25 cellular contexts compared by ENCODE assay signal in the genomic region with DNA sequence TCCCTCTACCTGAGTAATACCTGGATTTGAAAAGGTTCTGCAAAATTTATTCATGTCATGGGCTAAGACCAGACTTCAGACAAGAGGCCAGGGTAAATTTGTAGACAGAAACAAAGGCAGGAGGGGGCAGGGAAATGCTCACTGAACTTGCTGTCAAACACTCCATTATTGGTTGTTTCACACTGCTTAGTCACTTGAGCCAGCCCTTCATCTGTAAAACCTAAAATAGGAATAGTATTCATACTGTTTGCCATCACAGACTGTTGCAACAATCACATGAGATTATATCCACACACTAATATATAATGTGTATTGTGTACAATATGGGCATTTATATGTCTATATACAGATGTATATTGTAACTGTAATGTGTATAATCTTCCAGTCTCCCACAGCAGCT. TPM values are rescaled to one million over a fixed set of nuclear protein-coding genes. Genes with fewer than 3 reads are reported as not detected.
A peak's percentile ranks its signal among the peaks of the same experiment; 100 is the strongest.
DNase-seq lines count a peak whose midpoint lies in the region; ATAC-seq, FAIRE-seq and TF ChIP-seq lines count a peak whose summit lies in the region.
"Had no signal": no experiment of that assay in that cellular context is flagged by ENCODE, and none has a peak within 500 bp of the region (broad histone marks: within the 10 kb centered on the region; RNA-seq: fewer than 3 reads in every experiment).

No MANE protein-coding gene starts in this region.

- H3K27ac Mint-ChIP-seq in type B pancreatic cell: no peak overlapping the region
- H3K27ac Mint-ChIP-seq: CD14-positive monocyte; CD4-positive, alpha-beta T cell; CD8-positive, alpha-beta memory T cell; H9 had no signal

- DNase-seq in COLO829 (ENCODE audit: low spot score): peak; percentile 16
- no peak for DNase-seq in endothelial cell of umbilical vein (ENCODE audit: low read depth, low spot score)
- peak; percentile 51 for DNase-seq in renal cortical epithelial cell (ENCODE audit: low read depth)
- no peak for DNase-seq in type B pancreatic cell (ENCODE audit: extremely low spot score, unreplicated experiment)
- DNase-seq in DMS114 treated with DMSO at 0.1 percent for 48 hours (lab: John Stamatoyannopoulos, UW; ENCODE audit: unreplicated experiment): no peak
- DNase-seq: AML-193; BE2C; Calu3; CD4-positive, alpha-beta T cell; CD8-positive, alpha-beta memory T cell; COR-L47; DMS153; DND-41; GM23248; H9 had no signal

- no peaks in the 10 kb centered on the region for H3K9me1 ChIP-seq in endothelial cell of umbilical vein (replicated peaks; ENCODE audit: control insufficient read depth, extremely low read depth, insufficient read depth, low read length)

- no peaks in the 10 kb centered on the region for H3K9me2 ChIP-seq in Loucy (replicated peaks; ENCODE audit: low read depth, low read length)

- no peak overlapping the region for H3K4me3 Mint-ChIP-seq in type B pancreatic cell
- H3K4me3 Mint-ChIP-seq: CD14-positive monocyte; CD4-positive, alpha-beta T cell; CD8-positive, alpha-beta memory T cell; H9 had no signal

- H3K4me2 ChIP-seq in Loucy (ENCODE audit: low read depth, low read length, poor library complexity, severe bottlenecking) (no peak overlapping the region), endothelial cell of umbilical vein (ENCODE audit: insufficient read depth, low read length) (no peak overlapping the region)
- H3K4me2 ChIP-seq: BLaER1 treated with 17β-estradiol and CSF1 and Interleukin-3, amounts not matched to agents 10 nM and 100 nM had no signal

- H3K9ac ChIP-seq in Loucy (ENCODE audit: low read depth, low read length, poor library complexity, severe bottlenecking) (no peak overlapping the region), endothelial cell of umbilical vein (replicated peaks; ENCODE audit: extremely low read depth, insufficient read depth, low read length) (no peak overlapping the region)
- H3K9ac ChIP-seq: BLaER1 treated with 17β-estradiol and CSF1 and Interleukin-3, amounts not matched to agents 10 nM and 100 nM; GM23248 had no signal

- no peak for TF ChIP-seq POLR2A in endothelial cell of umbilical vein (IDR thresholded peaks at IDR 0.05; ENCODE audit: low read depth, low read length)

- ATAC-seq in GM21367 (IDR thresholded peaks at IDR 0.05; ENCODE audit: unreplicated experiment): no peak
- ATAC-seq: HCT116 had no signal

- H3K9me3 Mint-ChIP-seq in type B pancreatic cell: no peaks in the 10 kb centered on the region
- H3K9me3 Mint-ChIP-seq: H9 had no signal

- no peaks in the 10 kb centered on the region for H3K36me3 Mint-ChIP-seq in type B pancreatic cell
- H3K36me3 Mint-ChIP-seq: CD14-positive monocyte; CD8-positive, alpha-beta memory T cell had no signal

- FAIRE-seq in endothelial cell of umbilical vein (lab: Jason Lieb, UNC): no peak
- FAIRE-seq: A204.1, G401.6, GM12892, H1 had no signal

- TF ChIP-seq CTCF in Loucy (conservative IDR thresholded peaks at IDR 0.05; ENCODE audit: low read length) (no peak), endothelial cell of umbilical vein (IDR thresholded peaks at IDR 0.05; ENCODE audit: extremely low read depth in 1 of 2, insufficient read depth in 1 of 2, low read depth in 1 of 2, low read length in 2 of 2) (no peak), type B pancreatic cell (conservative IDR thresholded peaks at IDR 0.05) (no peak)

- peaks cover 8% of the 10 kb centered on the region; the same call in 1 of the 2 replicates for H3F3A ChIP-seq in Loucy (ENCODE audit: low read depth)

- BruUV-seq in endothelial cell of umbilical vein (replicated peaks; lab: Mats Ljungman, UMichigan): no TSS peak

- H3K9me3 ChIP-seq in Loucy (ENCODE audit: insufficient read depth, low read depth, low read length): no peaks in the 10 kb centered on the region
- H3K9me3 ChIP-seq in endothelial cell of umbilical vein (replicated peaks; ENCODE audit: control insufficient read depth, insufficient read depth, low read length): no peaks in the 10 kb centered on the region
- H3K9me3 ChIP-seq: BE2C; BLaER1 treated with 17β-estradiol and CSF1 and Interleukin-3, amounts not matched to agents 10 nM and 100 nM had no signal

- no peaks in the 10 kb centered on the region for H3K27me3 Mint-ChIP-seq in type B pancreatic cell
- H3K27me3 Mint-ChIP-seq: CD4-positive, alpha-beta T cell; CD8-positive, alpha-beta memory T cell had no signal

- H3K27ac ChIP-seq in endothelial cell of umbilical vein (ENCODE audit: insufficient read depth, low read depth, low read length): no peak overlapping the region
- H3K27ac ChIP-seq: 22Rv1; BLaER1 treated with 17β-estradiol and CSF1 and Interleukin-3, amounts not matched to agents 10 nM and 100 nM; GM23248 had no signal

- no peaks in the 10 kb centered on the region for H4K20me1 ChIP-seq in Loucy (ENCODE audit: insufficient read depth, low read length, poor library complexity, severe bottlenecking)
- H4K20me1 ChIP-seq in endothelial cell of umbilical vein (replicated peaks; ENCODE audit: control insufficient read depth, extremely low read depth, insufficient read depth, low read length): no peaks in the 10 kb centered on the region
- H4K20me1 ChIP-seq: BLaER1 treated with 17β-estradiol and CSF1 and Interleukin-3, amounts not matched to agents 10 nM and 100 nM had no signal

- H3K27me3 ChIP-seq in Loucy (ENCODE audit: insufficient read depth, low read length, poor library complexity, severe bottlenecking) (no peaks in the 10 kb centered on the region), endothelial cell of umbilical vein (ENCODE audit: control insufficient read depth in 2 of 2, insufficient read depth in 2 of 2, low read length in 2 of 2) (no peaks in the 10 kb centered on the region)
- H3K27me3 ChIP-seq: BE2C; BLaER1 treated with 17β-estradiol and CSF1 and Interleukin-3, amounts not matched to agents 10 nM and 100 nM had no signal

- POLR2A ChIA-PET in endothelial cell of umbilical vein (lab: Charles Lee): no interaction called here

- H3K36me3 ChIP-seq in Loucy (ENCODE audit: insufficient read depth, low read length): no peaks in the 10 kb centered on the region
- no peaks in the 10 kb centered on the region for H3K36me3 ChIP-seq in endothelial cell of umbilical vein (ENCODE audit: control insufficient read depth in 2 of 2, extremely low read depth in 1 of 2, insufficient read depth in 2 of 2, low read length in 2 of 2)
- H3K36me3 ChIP-seq: BE2C; BLaER1 treated with 17β-estradiol and CSF1 and Interleukin-3, amounts not matched to agents 10 nM and 100 nM had no signal

- H2AFZ ChIP-seq in Loucy (ENCODE audit: low read length) (peak overlapping the region; percentile 65), endothelial cell of umbilical vein (ENCODE audit: low read depth, low read length) (peak overlapping the region; percentile 20)
- H2AFZ ChIP-seq: GM23248 had no signal

- no peaks in the 10 kb centered on the region for H3K79me2 ChIP-seq in Loucy (ENCODE audit: insufficient read depth, low read length)
- no peaks in the 10 kb centered on the region for H3K79me2 ChIP-seq in endothelial cell of umbilical vein (ENCODE audit: control insufficient read depth, insufficient read depth, low read length)

- H3K4me1 ChIP-seq in Loucy (ENCODE audit: insufficient read depth, low read length, poor library complexity, severe bottlenecking) (peaks cover 21% of the 10 kb centered on the region), endothelial cell of umbilical vein (ENCODE audit: control insufficient read depth, extremely low read depth, insufficient read depth, low read length) (no peaks in the 10 kb centered on the region)
- H3K4me1 ChIP-seq: BE2C; BLaER1 treated with 17β-estradiol and CSF1 and Interleukin-3, amounts not matched to agents 10 nM and 100 nM had no signal

- H3K4me3 ChIP-seq in Loucy (ENCODE audit: low read length, poor library complexity, severe bottlenecking): no peak overlapping the region
- no peak overlapping the region for H3K4me3 ChIP-seq in endothelial cell of umbilical vein (replicated peaks in 1 of 3; ENCODE audit: insufficient read depth in 1 of 3, low read depth in 1 of 3, low read length in 3 of 3)
- H3K4me3 ChIP-seq: BLaER1 treated with 17β-estradiol and CSF1 and Interleukin-3, amounts not matched to agents 10 nM and 100 nM; GM23248 had no signal

- CTCF ChIA-PET in endothelial cell of umbilical vein (lab: Charles Lee): no interaction called here

- intact Hi-C loops in endothelial cell of umbilical vein (cut with micrococcal nuclease): no loop called here

- dilution Hi-C loops in endothelial cell of umbilical vein (cut with MboI; ENCODE audit: extremely low pct_ligation_motif_present, low sequenced_read_pairs): no loop called here

- H3K4me1 Mint-ChIP-seq in type B pancreatic cell (ENCODE audit: unreplicated experiment): no peaks in the 10 kb centered on the region
- H3K4me1 Mint-ChIP-seq: CD14-positive monocyte; CD8-positive, alpha-beta memory T cell; H9 had no signal

TF ChIP-seq in endothelial cell of umbilical vein, 7 proteins besides CTCF, POLR2A, EP300 and RAD21:
- TF ChIP-seq FOS (IDR thresholded peaks at IDR 0.05; ENCODE audit: borderline replicate concordance, insufficient read depth, low read length) (no peak), POLR2AphosphoS5 (IDR thresholded peaks at IDR 0.05; ENCODE audit: insufficient read depth, low read depth, low read length) (no peak), GATA2 (IDR thresholded peaks at IDR 0.05; ENCODE audit: insufficient read depth, insufficient read length, low read depth, low read length) (no peak)

RNA-seq across cellular contexts. Expression of a gene that starts 6.5 kb away (rescaled TPM):
- 0.21 TPM in 1 of 2 replicates, not detected in the other for total RNA-seq in endothelial cell of umbilical vein
- not detected in 2 replicates for polyA plus RNA-seq in endothelial cell of umbilical vein
- polyA plus RNA-seq in endothelial cell of umbilical vein (2011; cell fraction: cytosol; rRNA removed): not detected in 2 replicates
- polyA plus RNA-seq in endothelial cell of umbilical vein (2011; cell fraction: nucleus; rRNA removed): not detected in 2 replicates
- polyA plus RNA-seq in endothelial cell of umbilical vein (2012): not detected in 2 replicates
- not detected in 2 replicates for polyA minus RNA-seq in endothelial cell of umbilical vein
- polyA minus RNA-seq in endothelial cell of umbilical vein (2011; cell fraction: cytosol; rRNA and poly(A)+ RNA removed): not detected
- polyA minus RNA-seq in endothelial cell of umbilical vein (2011; cell fraction: nucleus; rRNA and poly(A)+ RNA removed): not detected in 2 replicates
- 5.9 and 16.5 TPM in 2 replicates for total RNA-seq in renal cortical epithelial cell
- total RNA-seq in type B pancreatic cell (ENCODE audit: low replicate concordance): 0.33 TPM in 1 of 2 replicates, not detected in the other
- total RNA-seq: CD4-positive, alpha-beta T cell; CD8-positive, alpha-beta memory T cell; GM23248; H1; H9 had no signal
- polyA plus RNA-seq: CD14-positive monocyte; CD8-positive, alpha-beta memory T cell; GM23248; H1 had no signal

Comparison
In these comparisons a context has a peak if more than half of its experiments do, and no peak if none do; other contexts are left out.
1. DNase-seq: peak in COLO829 (single experiment) and renal cortical epithelial cell (single experiment); none in endothelial cell of umbilical vein (single experiment), type B pancreatic cell (single experiment) and DMS114 treated with DMSO at 0.1 percent for 48 hours (single experiment).